ENCODE assay signal across 28 cellular contexts in genomic region chr19:54333586-54334298, GRCh38. TPM values are rescaled to one million over a fixed set of nuclear protein-coding genes. Genes with fewer than 3 reads are reported as not detected.
"Had no signal": no experiment of that assay in that cellular context is flagged by ENCODE, and none has a peak within 500 bp of the region (broad histone marks: within the 10 kb centered on the region; RNA-seq: fewer than 3 reads in every experiment).

No MANE protein-coding gene starts in this region.

- H3K27me3 ChIP-seq: ascending aorta, body of pancreas, Peyer's patch, SJSA1 had no signal

- DNase-seq: activated CD4-positive, alpha-beta memory T cell treated with anti-CD3 and anti-CD28 coated beads for 36 hours; activated CD4-positive, alpha-beta T cell treated with anti-CD3 and anti-CD28 coated beads, Interleukin-2, amount 10 ng/mL, durations not matched to agents 7 days and 5 days; activated CD8-positive, alpha-beta memory T cell treated with anti-CD3 and anti-CD28 coated beads for 24 hours; activated gamma-delta T cell treated with Interleukin-2 at 50 U/mL for 16 hours; activated naive CD4-positive, alpha-beta T cell treated with anti-CD3 and anti-CD28 coated beads, Interleukin-2, amount 10 ng/mL, durations not matched to agents 7 days and 5 days; activated naive CD8-positive, alpha-beta T cell treated with anti-CD3 and anti-CD28 coated beads for 36 hours; activated T-cell treated with anti-CD3 and anti-CD28 coated beads for 4 hours; activated T-cell treated with anti-CD3 and anti-CD28 coated beads, Interleukin-2, amount 50 U/mL, for 48 hours; body of pancreas; central memory CD4-positive, alpha-beta T cell; Kasumi-1; NCI-H1105 treated with DMSO at 0.1 percent for 48 hours; NCI-H1436 treated with DMSO at 0.1 percent for 48 hours; NCI-H187; NCI-H2081; NCI-H446; NCI-H524; Right ventricle myocardium superior; T-helper 17 cell; T-helper 9 cell had no signal

- H3K36me3 Mint-ChIP-seq: activated CD4-positive, alpha-beta memory T cell treated with anti-CD3 and anti-CD28 coated beads for 36 hours; activated naive CD4-positive, alpha-beta T cell treated with anti-CD3 and anti-CD28 coated beads, Interleukin-2, amount 10 ng/mL, durations not matched to agents 7 days and 5 days; activated naive CD8-positive, alpha-beta T cell treated with anti-CD3 and anti-CD28 coated beads for 36 hours; WTC11 had no signal

- H3K4me3 Mint-ChIP-seq: activated CD4-positive, alpha-beta memory T cell treated with anti-CD3 and anti-CD28 coated beads for 36 hours; activated CD4-positive, alpha-beta T cell treated with anti-CD3 and anti-CD28 coated beads, Interleukin-2, amount 10 ng/mL, durations not matched to agents 7 days and 5 days; activated naive CD4-positive, alpha-beta T cell treated with anti-CD3 and anti-CD28 coated beads, Interleukin-2, amount 10 ng/mL, durations not matched to agents 7 days and 5 days; activated naive CD8-positive, alpha-beta T cell treated with anti-CD3 and anti-CD28 coated beads for 36 hours; activated T-helper 17 cell treated with anti-CD3 and anti-CD28 coated beads, Interleukin-2, amount 50 U/mL, for 72 hours; T-helper 17 cell; WTC11 had no signal

- H3K36me3 ChIP-seq: ascending aorta, Peyer's patch, SJSA1 had no signal

- H3K4me1 Mint-ChIP-seq: activated CD4-positive, alpha-beta T cell treated with anti-CD3 and anti-CD28 coated beads, Interleukin-2, amount 10 ng/mL, durations not matched to agents 7 days and 5 days; activated naive CD4-positive, alpha-beta T cell treated with anti-CD3 and anti-CD28 coated beads, Interleukin-2, amount 10 ng/mL, durations not matched to agents 7 days and 5 days had no signal

- H3K27ac Mint-ChIP-seq: activated CD4-positive, alpha-beta memory T cell treated with anti-CD3 and anti-CD28 coated beads for 36 hours; activated CD4-positive, alpha-beta T cell treated with anti-CD3 and anti-CD28 coated beads, Interleukin-2, amount 10 ng/mL, durations not matched to agents 7 days and 5 days; activated naive CD4-positive, alpha-beta T cell treated with anti-CD3 and anti-CD28 coated beads, Interleukin-2, amount 10 ng/mL, durations not matched to agents 7 days and 5 days; activated naive CD8-positive, alpha-beta T cell treated with anti-CD3 and anti-CD28 coated beads for 36 hours; activated T-helper 17 cell treated with anti-CD3 and anti-CD28 coated beads, Interleukin-2, amount 50 U/mL, for 72 hours; T-helper 17 cell; WTC11 had no signal

- ATAC-seq: activated T-helper 17 cell treated with anti-CD3 and anti-CD28 coated beads, Interleukin-2, amount 50 U/mL, for 72 hours; body of pancreas; K562; T-helper 17 cell; WTC11 had no signal

- H3K9me3 Mint-ChIP-seq: activated CD4-positive, alpha-beta memory T cell treated with anti-CD3 and anti-CD28 coated beads for 36 hours; activated CD4-positive, alpha-beta T cell treated with anti-CD3 and anti-CD28 coated beads, Interleukin-2, amount 10 ng/mL, durations not matched to agents 7 days and 5 days; activated naive CD4-positive, alpha-beta T cell treated with anti-CD3 and anti-CD28 coated beads, Interleukin-2, amount 10 ng/mL, durations not matched to agents 7 days and 5 days; activated T-helper 17 cell treated with anti-CD3 and anti-CD28 coated beads, Interleukin-2, amount 50 U/mL, for 72 hours had no signal

- H3K9me3 ChIP-seq: ascending aorta, body of pancreas, Peyer's patch, SJSA1 had no signal

- H3K27ac ChIP-seq: ascending aorta, body of pancreas, Peyer's patch, RWPE1, SJSA1 had no signal

- H3K4me3 ChIP-seq: ascending aorta, body of pancreas, K562, Peyer's patch, SJSA1 had no signal

- H3K4me1 ChIP-seq: ascending aorta, Peyer's patch, SJSA1 had no signal

- H3K27me3 Mint-ChIP-seq: activated CD4-positive, alpha-beta T cell treated with anti-CD3 and anti-CD28 coated beads, Interleukin-2, amount 10 ng/mL, durations not matched to agents 7 days and 5 days had no signal

RNA-seq across cellular contexts. Expression of gene LILRA4, which starts 5.2 kb away (rescaled TPM):
- total RNA-seq: activated CD4-positive, alpha-beta memory T cell treated with anti-CD3 and anti-CD28 coated beads for 36 hours; activated CD4-positive, alpha-beta T cell treated with anti-CD3 and anti-CD28 coated beads, Interleukin-2, amount 10 ng/mL, durations not matched to agents 7 days and 5 days; activated T-helper 17 cell treated with anti-CD3 and anti-CD28 coated beads, Interleukin-2, amount 50 U/mL, for 72 hours; ascending aorta; body of pancreas; bronchial epithelial cell; K562; Peyer's patch; Right ventricle myocardium superior; SJSA1; WTC11 had no signal

RNA-seq across cellular contexts. Expression of gene LILRA5, which starts 20.8 kb away (rescaled TPM):
- total RNA-seq: activated CD4-positive, alpha-beta memory T cell treated with anti-CD3 and anti-CD28 coated beads for 36 hours; activated CD4-positive, alpha-beta T cell treated with anti-CD3 and anti-CD28 coated beads, Interleukin-2, amount 10 ng/mL, durations not matched to agents 7 days and 5 days; activated naive CD8-positive, alpha-beta T cell treated with anti-CD3 and anti-CD28 coated beads for 36 hours; activated T-helper 17 cell treated with anti-CD3 and anti-CD28 coated beads, Interleukin-2, amount 50 U/mL, for 72 hours; ascending aorta; bronchial epithelial cell; K562; SJSA1; WTC11 had no signal

RNA-seq across cellular contexts. Expression of gene LAIR1, which starts 31.0 kb away (rescaled TPM):
- total RNA-seq: bronchial epithelial cell, SJSA1 had no signal

RNA-seq across cellular contexts. Expression of gene LILRB2, which starts 52.8 kb away (rescaled TPM):
- total RNA-seq: activated CD4-positive, alpha-beta memory T cell treated with anti-CD3 and anti-CD28 coated beads for 36 hours; activated CD4-positive, alpha-beta T cell treated with anti-CD3 and anti-CD28 coated beads, Interleukin-2, amount 10 ng/mL, durations not matched to agents 7 days and 5 days; activated naive CD8-positive, alpha-beta T cell treated with anti-CD3 and anti-CD28 coated beads for 36 hours; activated T-helper 17 cell treated with anti-CD3 and anti-CD28 coated beads, Interleukin-2, amount 50 U/mL, for 72 hours; bronchial epithelial cell; K562; SJSA1; WTC11 had no signal
